ENCODE assay signal across 12 cellular contexts in genomic region chr6:33978593-33979150, GRCh38.
A peak's percentile ranks its signal among the peaks of the same experiment; 100 is the strongest.
DNase-seq lines count a peak whose midpoint lies in the region; ATAC-seq and TF ChIP-seq lines count a peak whose summit lies in the region.
"Had no signal": no experiment of that assay in that cellular context is flagged by ENCODE, and none has a peak within 500 bp of the region (broad histone marks: within the 10 kb centered on the region; RNA-seq: fewer than 3 reads in every experiment).

No MANE protein-coding gene starts in this region.

- intact Hi-C loops in left colon (cut with DNase I, micrococcal nuclease) = no loop called here

- no peak for ATAC-seq in left colon

- peak; percentile 39 for DNase-seq in activated effector memory CD4-positive, alpha-beta T cell treated with anti-CD3 and anti-CD28 coated beads, Interleukin-2, amount 50 U/mL, for 16 hours
- no peak for DNase-seq in activated effector memory CD4-positive, alpha-beta T cell treated with Interleukin-2 at 50 U/mL for 16 hours
- DNase-seq in left colon = peak; percentile 19 to 26
- peak; percentile 13 for DNase-seq in ureter (ENCODE audit: low spot score)
- DNase-seq in DMS79 treated with DMSO at 0.1 percent for 48 hours (lab: John Stamatoyannopoulos, UW) = no peak
- no peak for DNase-seq in SIG-M5 (lab: John Stamatoyannopoulos, UW)
- DNase-seq in kidney tubule cell (ENCODE audit: low spot score) = no peak
- DNase-seq: NCI-H1930; NCI-H510A; NK-92 treated with Interleukin-12 subunit alpha and Interleukin-12 subunit beta, amount 100 ng/mL, for 24 hours had no signal

- TF ChIP-seq CTCF in VCaP (conservative IDR thresholded peaks at IDR 0.05) = no peak

- H3K27ac ChIP-seq in VCaP = peak overlapping the region; percentile 89
- H3K27ac ChIP-seq: RWPE1 had no signal

Comparison
In these comparisons a context has a peak if more than half of its experiments do, and no peak if none do; other contexts are left out.
1. DNase-seq: peak in activated effector memory CD4-positive, alpha-beta T cell treated with anti-CD3 and anti-CD28 coated beads, Interleukin-2, amount 50 U/mL, for 16 hours (single experiment), left colon (2 of 2) and ureter (single experiment); none in activated effector memory CD4-positive, alpha-beta T cell treated with Interleukin-2 at 50 U/mL for 16 hours (single experiment), DMS79 treated with DMSO at 0.1 percent for 48 hours (single experiment), SIG-M5 (single experiment) and kidney tubule cell (single experiment).